In genomic region chr7:143240323-143241168, GRCh38 we compare ENCODE assay signal across 8 cellular contexts. TPM values are rescaled to one million over a fixed set of nuclear protein-coding genes. Genes with fewer than 3 reads are reported as not detected.
DNase-seq lines count a peak whose midpoint lies in the region; ATAC-seq and TF ChIP-seq lines count a peak whose summit lies in the region.

No MANE protein-coding gene starts in this region.

- peak; percentile 91 for ATAC-seq in GM21825 (IDR thresholded peaks at IDR 0.05; ENCODE audit: unreplicated experiment)

- POLR2A ChIA-PET in RWPE1 (lab: Yijun Ruan, JAX; ENCODE audit: low non-redundant PET), result no interaction called here

- no peaks in the 10 kb centered on the region for H3K79me2 ChIP-seq in parathyroid adenoma

- no peaks in the 10 kb centered on the region for H3K36me3 ChIP-seq in parathyroid adenoma (ENCODE audit: control insufficient read depth, insufficient read depth, low read length)

- H3K27ac ChIP-seq in RWPE1 (no peak overlapping the region), parathyroid adenoma (no peak overlapping the region)

- H3K9me3 ChIP-seq in parathyroid adenoma (ENCODE audit: control insufficient read depth, low read length), result no peaks in the 10 kb centered on the region

- CTCF ChIA-PET in RWPE1 (lab: Yijun Ruan, JAX), result interaction anchor here (0.5 to 1.3 kb wide), 11 partner anchors 16 to 493 kb away, joined by 3 to 11 read pairs (median 4); partner anchors contain the start of genes EPHA1 and GSTK1

- TF ChIP-seq CTCF in LNCAP (IDR thresholded peaks at IDR 0.05) (peak; percentile 95), RWPE1 (conservative IDR thresholded peaks at IDR 0.05; ENCODE audit: low read depth) (peak; percentile 98), parathyroid adenoma (IDR thresholded peaks at IDR 0.05) (peak; percentile 89)

- no peaks in the 10 kb centered on the region for H3K4me1 ChIP-seq in parathyroid adenoma

- no peak overlapping the region for H3K4me2 ChIP-seq in parathyroid adenoma (ENCODE audit: low read length)

- no peak overlapping the region for H3K9ac ChIP-seq in parathyroid adenoma

- no peaks in the 10 kb centered on the region for H3K27me3 ChIP-seq in parathyroid adenoma (ENCODE audit: control insufficient read depth, insufficient read depth, low read length)

- DNase-seq in ELR (ENCODE audit: low read depth) (peak; percentile 79), RWPE1 (ENCODE audit: low spot score) (peak; percentile 37), globus pallidus (ENCODE audit: low spot score) (peak; percentile 83), ureter (ENCODE audit: low spot score) (peak; percentile 71)
- peak; percentile 87 for DNase-seq in activated effector memory CD4-positive, alpha-beta T cell treated with anti-CD3 and anti-CD28 coated beads, Interleukin-2, amount 50 U/mL, for 16 hours

- H3K4me3 ChIP-seq in parathyroid adenoma (ENCODE audit: low read depth, low read length), result no peak overlapping the region

- no peak overlapping the region for H2AFZ ChIP-seq in parathyroid adenoma

RNA-seq across cellular contexts. Expression of gene TAS2R40, which starts 18.7 kb away (rescaled TPM):
- total RNA-seq in ureter, result not detected

RNA-seq across cellular contexts. Expression of gene GSTK1, which starts 22.7 kb away (rescaled TPM):
- 200 TPM for total RNA-seq in ureter

RNA-seq across cellular contexts. Expression of gene TMEM139, which starts 44.2 kb away (rescaled TPM):
- 34.0 TPM for total RNA-seq in ureter

RNA-seq across cellular contexts. Expression of gene CASP2, which starts 47.6 kb away (rescaled TPM):
- total RNA-seq in ureter, result 42.3 TPM

RNA-seq across cellular contexts. Expression of gene TAS2R39, which starts 57.3 kb away (rescaled TPM):
- not detected for total RNA-seq in ureter

Comparison
In these comparisons a context has a peak if more than half of its experiments do, and no peak if none do; other contexts are left out.
1. DNase-seq: peak in every context shown above with its lines; median percentile 87 in activated effector memory CD4-positive, alpha-beta T cell treated with anti-CD3 and anti-CD28 coated beads, Interleukin-2, amount 50 U/mL, for 16 hours; 83 in globus pallidus; 79 in ELR; 71 in ureter; 37 in RWPE1.